2 cellular contexts compared by ENCODE assay signal in genomic region chr6:53042112-53042511, GRCh38.
TF ChIP-seq lines count a peak whose summit lies in the region.

No MANE protein-coding gene starts in this region.

TF ChIP-seq in A549, 52 proteins besides CTCF, POLR2A, EP300 and RAD21:
- TF ChIP-seq RFX5 (IDR thresholded peaks at IDR 0.05), result no peak
- TF ChIP-seq MAFK (IDR thresholded peaks at IDR 0.05; ENCODE audit: partially characterized antibody), result peak; percentile 96
- TF ChIP-seq HMGXB4 (CRISPR knock-in tag; IDR thresholded peaks at IDR 0.05; ENCODE audit: borderline replicate concordance), result no peak
- peak; percentile 79 for TF ChIP-seq JUNB (IDR thresholded peaks at IDR 0.05)
- TF ChIP-seq GATA3 (IDR thresholded peaks at IDR 0.05; ENCODE audit: borderline replicate concordance), result peak; percentile 54; the same call in 1 of the 2 replicates
- TF ChIP-seq FOSL2 (IDR thresholded peaks at IDR 0.05), result peak; percentile 70
- peak; percentile 77 for TF ChIP-seq FOSL2 (CRISPR knock-in tag; IDR thresholded peaks at IDR 0.05)

TF ChIP-seq in K562, 482 proteins besides CTCF, POLR2A, EP300 and RAD21 (continues in another document):
- no peak for TF ChIP-seq ZNF395 (CRISPR knock-in tag; IDR thresholded peaks at IDR 0.05)
- TF ChIP-seq JUND (IDR thresholded peaks at IDR 0.05; ENCODE audit: borderline replicate concordance, low read depth, low read length), result peak; percentile 63
- peak; percentile 46; the same call in 1 of the 3 replicates for TF ChIP-seq JUND (tag; IDR thresholded peaks at IDR 0.05; ENCODE audit: borderline replicate concordance, low read depth, low read length)
- TF ChIP-seq ZNF316 (IDR thresholded peaks at IDR 0.05), result peak; percentile 98
- no peak for TF ChIP-seq BCOR (IDR thresholded peaks at IDR 0.05)
- TF ChIP-seq CBFA2T3 (IDR thresholded peaks at IDR 0.05), result peak; percentile 27; the same call in 1 of the 2 replicates
- TF ChIP-seq MYBL2 (IDR thresholded peaks at IDR 0.05; ENCODE audit: low read depth), result no peak
- TF ChIP-seq MYBL2 (CRISPR knock-in tag; IDR thresholded peaks at IDR 0.05; ENCODE audit: borderline replicate concordance), result no peak
- no peak for TF ChIP-seq ARNT (IDR thresholded peaks at IDR 0.05)
- TF ChIP-seq KHSRP (IDR thresholded peaks at IDR 0.05), result no peak
- no peak for TF ChIP-seq PML (IDR thresholded peaks at IDR 0.05; ENCODE audit: low read length)
- no peak for TF ChIP-seq FIP1L1 (IDR thresholded peaks at IDR 0.05; ENCODE audit: low read depth, low read length, poor library complexity, severe bottlenecking)
- TF ChIP-seq E2F5 (CRISPR knock-in tag; IDR thresholded peaks at IDR 0.05), result no peak
- no peak for TF ChIP-seq HBP1 (CRISPR knock-in tag; IDR thresholded peaks at IDR 0.05)
- no peak for TF ChIP-seq ZSCAN32 (CRISPR knock-in tag; IDR thresholded peaks at IDR 0.05)
- peak; percentile 75 for TF ChIP-seq DPF2 (IDR thresholded peaks at IDR 0.05)
- TF ChIP-seq ZNF41 (CRISPR knock-in tag; conservative IDR thresholded peaks at IDR 0.05), result no peak
- no peak for TF ChIP-seq PYGO2 (tag; IDR thresholded peaks at IDR 0.05)
- no peak for TF ChIP-seq ZNF277 (CRISPR knock-in tag; IDR thresholded peaks at IDR 0.05; ENCODE audit: borderline replicate concordance)
- no peak for TF ChIP-seq MAX (CRISPR knock-in tag; IDR thresholded peaks at IDR 0.05)
- TF ChIP-seq ZNF740 (CRISPR knock-in tag; IDR thresholded peaks at IDR 0.05), result no peak
- TF ChIP-seq ZNF740 (tag; IDR thresholded peaks at IDR 0.05), result no peak
- TF ChIP-seq KLF6 (CRISPR knock-in tag; IDR thresholded peaks at IDR 0.05; ENCODE audit: borderline replicate concordance), result no peak
- TF ChIP-seq PHF20 (IDR thresholded peaks at IDR 0.05; ENCODE audit: partially characterized antibody), result no peak
- TF ChIP-seq MAFK (IDR thresholded peaks at IDR 0.05; ENCODE audit: low read length), result peak; percentile 91
- TF ChIP-seq CUX1 (CRISPR knock-in tag; IDR thresholded peaks at IDR 0.05), result no peak
- TF ChIP-seq ARID1B (IDR thresholded peaks at IDR 0.05), result peak; percentile 66
- TF ChIP-seq SFPQ (IDR thresholded peaks at IDR 0.05; ENCODE audit: low read depth, low read length), result no peak
- TF ChIP-seq ZNF133 (CRISPR knock-in tag; IDR thresholded peaks at IDR 0.05), result no peak
- TF ChIP-seq HDAC2 (IDR thresholded peaks at IDR 0.05), result no peak
- TF ChIP-seq RREB1 (CRISPR knock-in tag; IDR thresholded peaks at IDR 0.05), result no peak
- TF ChIP-seq ZNF507 (tag; conservative IDR thresholded peaks at IDR 0.05), result no peak
- TF ChIP-seq E2F8 (IDR thresholded peaks at IDR 0.05; ENCODE audit: low read depth, partially characterized antibody), result no peak
- peak; percentile 57; the same call in 1 of the 2 replicates for TF ChIP-seq SMARCE1 (IDR thresholded peaks at IDR 0.05)
